2 cellular contexts compared by ENCODE assay signal in the genomic region with DNA sequence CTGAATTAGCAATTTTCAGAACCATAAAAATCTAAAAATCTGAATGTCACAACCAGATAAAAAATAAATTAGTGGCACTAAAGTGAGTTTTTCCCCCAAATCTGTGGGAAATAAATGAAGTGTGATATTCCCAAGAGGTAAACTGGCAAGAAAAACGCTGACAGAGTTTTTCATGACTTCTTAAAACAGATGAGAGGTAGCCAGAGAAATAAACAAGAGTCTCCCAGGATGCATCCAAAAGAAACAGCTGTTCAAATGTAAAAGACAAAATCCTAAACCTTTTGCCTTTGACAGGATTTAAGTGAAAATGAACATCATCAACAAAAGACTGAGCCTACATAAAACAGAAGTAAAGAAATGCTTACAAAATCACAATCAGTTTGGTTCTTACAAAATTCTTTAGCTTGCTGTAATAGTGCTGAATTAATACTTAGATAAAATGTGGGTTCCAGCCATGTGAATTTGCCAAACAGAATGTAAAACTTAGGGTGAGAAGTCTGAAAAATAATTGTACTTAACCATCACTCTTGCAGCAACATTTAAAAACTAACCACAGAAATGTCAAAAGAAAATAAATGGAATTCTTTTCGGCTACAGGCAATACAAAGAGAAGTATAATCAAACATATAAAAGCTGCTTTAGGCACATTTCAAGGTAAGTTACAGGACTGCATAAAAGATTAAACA.
TF ChIP-seq lines count a peak whose summit lies in the region.

No MANE protein-coding gene starts in this region.

TF ChIP-seq in SK-N-SH treated with all-trans-retinoic acid at 6 μM for 48 hours, 23 proteins besides CTCF, POLR2A, EP300 and RAD21 (continued from another document):
- TF ChIP-seq, protein P1, sequence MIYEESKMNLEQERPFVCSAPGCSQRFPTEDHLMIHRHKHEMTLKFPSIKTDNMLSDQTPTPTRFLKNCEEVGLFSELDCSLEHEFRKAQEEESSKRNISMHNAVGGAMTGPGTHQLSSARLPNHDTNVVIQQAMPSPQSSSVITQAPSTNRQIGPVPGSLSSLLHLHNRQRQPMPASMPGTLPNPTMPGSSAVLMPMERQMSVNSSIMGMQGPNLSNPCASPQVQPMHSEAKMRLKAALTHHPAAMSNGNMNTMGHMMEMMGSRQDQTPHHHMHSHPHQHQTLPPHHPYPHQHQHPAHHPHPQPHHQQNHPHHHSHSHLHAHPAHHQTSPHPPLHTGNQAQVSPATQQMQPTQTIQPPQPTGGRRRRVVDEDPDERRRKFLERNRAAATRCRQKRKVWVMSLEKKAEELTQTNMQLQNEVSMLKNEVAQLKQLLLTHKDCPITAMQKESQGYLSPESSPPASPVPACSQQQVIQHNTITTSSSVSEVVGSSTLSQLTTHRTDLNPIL (CRISPR knock-in tag; IDR thresholded peaks at IDR 0.05; ENCODE audit: low read depth): no peak
- TF ChIP-seq ISL1 (CRISPR knock-in tag; IDR thresholded peaks at IDR 0.05) (no peak), SNAI2 (CRISPR knock-in tag; IDR thresholded peaks at IDR 0.05) (no peak), RARB (CRISPR knock-in tag; IDR thresholded peaks at IDR 0.05) (no peak), ZFP30 (CRISPR knock-in tag; IDR thresholded peaks at IDR 0.05) (no peak)

TF ChIP-seq in K562, 482 proteins besides CTCF, POLR2A, EP300 and RAD21 (continued from another document and continues in another):
- TF ChIP-seq, protein P2, sequence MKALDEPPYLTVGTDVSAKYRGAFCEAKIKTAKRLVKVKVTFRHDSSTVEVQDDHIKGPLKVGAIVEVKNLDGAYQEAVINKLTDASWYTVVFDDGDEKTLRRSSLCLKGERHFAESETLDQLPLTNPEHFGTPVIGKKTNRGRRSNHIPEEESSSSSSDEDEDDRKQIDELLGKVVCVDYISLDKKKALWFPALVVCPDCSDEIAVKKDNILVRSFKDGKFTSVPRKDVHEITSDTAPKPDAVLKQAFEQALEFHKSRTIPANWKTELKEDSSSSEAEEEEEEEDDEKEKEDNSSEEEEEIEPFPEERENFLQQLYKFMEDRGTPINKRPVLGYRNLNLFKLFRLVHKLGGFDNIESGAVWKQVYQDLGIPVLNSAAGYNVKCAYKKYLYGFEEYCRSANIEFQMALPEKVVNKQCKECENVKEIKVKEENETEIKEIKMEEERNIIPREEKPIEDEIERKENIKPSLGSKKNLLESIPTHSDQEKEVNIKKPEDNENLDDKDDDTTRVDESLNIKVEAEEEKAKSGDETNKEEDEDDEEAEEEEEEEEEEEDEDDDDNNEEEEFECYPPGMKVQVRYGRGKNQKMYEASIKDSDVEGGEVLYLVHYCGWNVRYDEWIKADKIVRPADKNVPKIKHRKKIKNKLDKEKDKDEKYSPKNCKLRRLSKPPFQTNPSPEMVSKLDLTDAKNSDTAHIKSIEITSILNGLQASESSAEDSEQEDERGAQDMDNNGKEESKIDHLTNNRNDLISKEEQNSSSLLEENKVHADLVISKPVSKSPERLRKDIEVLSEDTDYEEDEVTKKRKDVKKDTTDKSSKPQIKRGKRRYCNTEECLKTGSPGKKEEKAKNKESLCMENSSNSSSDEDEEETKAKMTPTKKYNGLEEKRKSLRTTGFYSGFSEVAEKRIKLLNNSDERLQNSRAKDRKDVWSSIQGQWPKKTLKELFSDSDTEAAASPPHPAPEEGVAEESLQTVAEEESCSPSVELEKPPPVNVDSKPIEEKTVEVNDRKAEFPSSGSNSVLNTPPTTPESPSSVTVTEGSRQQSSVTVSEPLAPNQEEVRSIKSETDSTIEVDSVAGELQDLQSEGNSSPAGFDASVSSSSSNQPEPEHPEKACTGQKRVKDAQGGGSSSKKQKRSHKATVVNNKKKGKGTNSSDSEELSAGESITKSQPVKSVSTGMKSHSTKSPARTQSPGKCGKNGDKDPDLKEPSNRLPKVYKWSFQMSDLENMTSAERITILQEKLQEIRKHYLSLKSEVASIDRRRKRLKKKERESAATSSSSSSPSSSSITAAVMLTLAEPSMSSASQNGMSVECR (CRISPR knock-in tag; IDR thresholded peaks at IDR 0.05): no peak
- TF ChIP-seq ZNF668 (CRISPR knock-in tag; IDR thresholded peaks at IDR 0.05) (no peak), KAT8 (IDR thresholded peaks at IDR 0.05; ENCODE audit: low read depth) (no peak), ZNF584 (CRISPR knock-in tag; IDR thresholded peaks at IDR 0.05; ENCODE audit: low read depth) (no peak), MCM7 (IDR thresholded peaks at IDR 0.05) (no peak), ZNF592 (IDR thresholded peaks at IDR 0.05) (no peak), SREBF2 (CRISPR knock-in tag; IDR thresholded peaks at IDR 0.05) (no peak), TCF3 (CRISPR knock-in tag; IDR thresholded peaks at IDR 0.05) (no peak), NR4A1 (CRISPR knock-in tag; IDR thresholded peaks at IDR 0.05) (no peak), NR4A1 (tag; IDR thresholded peaks at IDR 0.05) (no peak), ZNF707 (CRISPR knock-in tag; conservative IDR thresholded peaks at IDR 0.05) (no peak), CAMTA2 (CRISPR knock-in tag; conservative IDR thresholded peaks at IDR 0.05) (no peak), POLR2G (IDR thresholded peaks at IDR 0.05; ENCODE audit: low read depth, low read length) (no peak), CC2D1A (IDR thresholded peaks at IDR 0.05) (no peak), HES1 (IDR thresholded peaks at IDR 0.05; ENCODE audit: low read depth) (no peak), ZNF699 (CRISPR knock-in tag; IDR thresholded peaks at IDR 0.05; ENCODE audit: insufficient replicate concordance) (no peak), SP2 (IDR thresholded peaks at IDR 0.05; ENCODE audit: extremely low read depth, low read depth, low read length, poor library complexity, severe bottlenecking) (no peak), HOXB6 (CRISPR knock-in tag; IDR thresholded peaks at IDR 0.05; ENCODE audit: borderline replicate concordance) (no peak), BRF1 (IDR thresholded peaks at IDR 0.05; ENCODE audit: borderline replicate concordance, extremely low read depth, insufficient read length) (no peak), GABPB1 (CRISPR knock-in tag; IDR thresholded peaks at IDR 0.05) (no peak), ATF7 (IDR thresholded peaks at IDR 0.05) (no peak), JUNB (CRISPR knock-in tag; conservative IDR thresholded peaks at IDR 0.05) (no peak), DACH1 (IDR thresholded peaks at IDR 0.05; ENCODE audit: partially characterized antibody) (peak; percentile 25)
- TF ChIP-seq, protein P3, sequence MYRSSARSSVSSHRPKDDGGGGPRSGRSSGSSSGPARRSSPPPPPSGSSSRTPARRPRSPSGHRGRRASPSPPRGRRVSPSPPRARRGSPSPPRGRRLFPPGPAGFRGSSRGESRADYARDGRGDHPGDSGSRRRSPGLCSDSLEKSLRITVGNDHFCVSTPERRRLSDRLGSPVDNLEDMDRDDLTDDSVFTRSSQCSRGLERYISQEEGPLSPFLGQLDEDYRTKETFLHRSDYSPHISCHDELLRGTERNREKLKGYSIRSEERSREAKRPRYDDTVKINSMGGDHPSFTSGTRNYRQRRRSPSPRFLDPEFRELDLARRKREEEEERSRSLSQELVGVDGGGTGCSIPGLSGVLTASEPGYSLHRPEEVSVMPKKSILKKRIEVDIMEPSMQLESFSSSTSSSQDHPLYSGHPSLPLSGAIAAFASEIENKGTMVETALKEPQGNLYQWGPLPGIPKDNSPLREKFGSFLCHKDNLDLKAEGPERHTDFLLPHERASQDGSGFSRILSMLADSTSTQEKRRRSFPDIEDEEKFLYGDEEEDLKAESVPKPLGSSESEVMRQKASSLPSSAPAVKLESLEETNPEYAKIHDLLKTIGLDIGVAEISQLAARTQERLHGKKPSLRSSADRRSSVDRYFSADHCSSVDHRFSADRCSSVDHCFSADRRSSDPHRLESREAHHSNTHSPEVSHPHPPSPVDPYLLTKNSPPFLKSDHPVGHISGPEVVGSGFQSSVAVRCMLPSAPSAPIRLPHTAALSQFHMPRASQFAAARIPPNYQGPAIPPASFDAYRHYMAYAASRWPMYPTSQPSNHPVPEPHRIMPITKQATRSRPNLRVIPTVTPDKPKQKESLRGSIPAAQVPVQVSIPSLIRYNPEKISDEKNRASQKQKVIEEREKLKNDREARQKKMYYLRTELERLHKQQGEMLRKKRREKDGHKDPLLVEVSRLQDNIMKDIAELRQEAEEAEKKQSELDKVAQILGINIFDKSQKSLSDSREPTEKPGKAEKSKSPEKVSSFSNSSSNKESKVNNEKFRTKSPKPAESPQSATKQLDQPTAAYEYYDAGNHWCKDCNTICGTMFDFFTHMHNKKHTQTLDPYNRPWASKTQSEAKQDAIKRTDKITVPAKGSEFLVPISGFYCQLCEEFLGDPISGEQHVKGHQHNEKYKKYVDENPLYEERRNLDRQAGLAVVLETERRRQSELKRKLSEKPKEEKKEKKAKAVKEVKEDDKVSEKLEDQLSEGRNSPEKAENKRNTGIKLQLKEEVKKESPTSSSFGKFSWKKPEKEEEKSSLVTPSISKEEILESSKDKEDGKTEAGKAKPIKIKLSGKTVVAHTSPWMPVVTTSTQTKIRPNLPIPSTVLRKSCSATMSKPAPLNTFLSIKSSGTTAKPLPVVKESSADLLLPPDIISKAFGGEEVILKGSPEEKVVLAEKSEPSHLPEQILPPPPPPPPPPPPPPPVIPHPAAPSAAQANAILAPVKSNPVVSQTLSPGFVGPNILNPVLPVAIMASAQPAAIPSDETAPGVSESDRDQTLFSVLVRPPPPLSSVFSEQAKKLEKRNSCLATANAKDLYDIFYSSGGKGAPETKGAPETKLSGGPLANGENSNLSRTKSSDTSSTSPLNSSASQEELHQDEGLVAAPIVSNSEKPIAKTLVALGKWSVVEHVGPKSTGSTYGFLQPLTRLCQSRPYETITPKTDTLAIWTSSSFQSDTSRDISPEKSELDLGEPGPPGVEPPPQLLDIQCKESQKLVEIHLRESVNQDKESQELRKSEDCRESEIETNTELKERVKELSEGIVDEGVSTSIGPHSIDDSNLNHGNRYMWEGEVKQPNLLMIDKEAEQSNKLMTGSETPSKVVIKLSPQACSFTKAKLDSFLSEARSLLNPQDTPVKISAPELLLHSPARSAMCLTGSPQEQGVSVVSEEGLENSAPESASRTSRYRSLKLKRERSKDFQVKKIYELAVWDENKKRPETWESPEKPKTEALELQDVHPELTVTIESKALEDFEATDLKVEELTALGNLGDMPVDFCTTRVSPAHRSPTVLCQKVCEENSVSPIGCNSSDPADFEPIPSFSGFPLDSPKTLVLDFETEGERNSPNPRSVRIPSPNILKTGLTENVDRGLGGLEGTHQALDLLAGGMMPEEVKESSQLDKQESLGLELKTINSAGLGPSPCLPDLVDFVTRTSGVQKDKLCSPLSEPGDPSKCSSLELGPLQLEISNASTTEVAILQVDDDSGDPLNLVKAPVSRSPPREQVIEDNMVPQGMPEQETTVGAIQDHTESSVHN (IDR thresholded peaks at IDR 0.05; ENCODE audit: borderline replicate concordance in 1 of 2, low read depth in 1 of 2): no peak
- TF ChIP-seq, protein P4, sequence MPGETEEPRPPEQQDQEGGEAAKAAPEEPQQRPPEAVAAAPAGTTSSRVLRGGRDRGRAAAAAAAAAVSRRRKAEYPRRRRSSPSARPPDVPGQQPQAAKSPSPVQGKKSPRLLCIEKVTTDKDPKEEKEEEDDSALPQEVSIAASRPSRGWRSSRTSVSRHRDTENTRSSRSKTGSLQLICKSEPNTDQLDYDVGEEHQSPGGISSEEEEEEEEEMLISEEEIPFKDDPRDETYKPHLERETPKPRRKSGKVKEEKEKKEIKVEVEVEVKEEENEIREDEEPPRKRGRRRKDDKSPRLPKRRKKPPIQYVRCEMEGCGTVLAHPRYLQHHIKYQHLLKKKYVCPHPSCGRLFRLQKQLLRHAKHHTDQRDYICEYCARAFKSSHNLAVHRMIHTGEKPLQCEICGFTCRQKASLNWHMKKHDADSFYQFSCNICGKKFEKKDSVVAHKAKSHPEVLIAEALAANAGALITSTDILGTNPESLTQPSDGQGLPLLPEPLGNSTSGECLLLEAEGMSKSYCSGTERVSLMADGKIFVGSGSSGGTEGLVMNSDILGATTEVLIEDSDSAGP (CRISPR knock-in tag; IDR thresholded peaks at IDR 0.05): no peak
